In the genomic region with DNA sequence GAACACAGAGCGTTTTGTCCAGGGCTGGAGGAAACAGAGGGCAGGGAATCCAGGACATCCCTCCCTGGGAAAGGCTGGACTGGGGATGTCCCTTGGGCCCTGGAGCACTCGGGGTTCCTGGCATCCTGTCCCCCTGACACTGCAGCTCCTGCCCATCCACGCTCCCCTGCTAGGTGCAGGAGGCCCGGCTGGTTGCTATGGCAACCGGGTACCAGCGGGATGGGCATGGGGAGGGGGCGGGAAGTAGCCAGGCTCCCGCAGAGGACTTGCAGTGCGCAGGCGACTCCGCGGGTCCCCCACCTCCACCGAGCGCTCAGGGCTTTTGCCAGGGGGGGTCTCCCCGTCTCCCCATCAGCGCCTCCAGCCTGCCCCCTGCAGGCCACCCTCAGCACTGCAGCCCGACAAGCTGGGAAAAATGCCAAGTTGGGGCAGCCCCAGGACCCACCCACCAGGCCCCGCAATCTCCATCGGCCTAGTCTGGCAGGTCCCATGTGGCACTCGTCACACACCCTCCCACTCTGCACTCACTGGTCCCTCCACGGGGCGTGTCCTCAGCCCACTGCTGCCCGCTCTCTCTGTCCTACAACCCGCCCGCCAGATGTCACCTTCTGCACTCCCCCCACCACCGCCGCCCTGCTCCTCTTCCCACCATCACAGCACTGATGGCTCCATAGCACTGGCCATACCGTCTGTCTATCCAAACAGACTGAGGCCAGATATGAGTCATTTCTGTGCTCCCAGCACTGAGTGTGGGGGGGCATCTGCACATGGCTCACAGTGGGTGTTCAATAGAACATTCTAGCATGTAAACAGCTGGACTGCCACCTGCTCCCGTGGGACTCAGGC, we compare ENCODE assay signal across 9 cellular contexts. TPM values are rescaled to one million over a fixed set of nuclear protein-coding genes. Genes with fewer than 3 reads are reported as not detected.
A peak's percentile ranks its signal among the peaks of the same experiment; 100 is the strongest.
DNase-seq lines count a peak whose midpoint lies in the region; ATAC-seq and TF ChIP-seq lines count a peak whose summit lies in the region.
"Had no signal": no experiment of that assay in that cellular context is flagged by ENCODE, and none has a peak within 500 bp of the region (broad histone marks: within the 10 kb centered on the region; RNA-seq: fewer than 3 reads in every experiment).

No MANE protein-coding gene starts in this region.

- peak; percentile 26 for DNase-seq in NCI-H1436 (lab: John Stamatoyannopoulos, UW)
- no peak for DNase-seq in NCI-H1436 treated with DMSO at 0.1 percent for 48 hours (lab: John Stamatoyannopoulos, UW)
- peak; percentile 46 for DNase-seq in PC-3
- DNase-seq in left lung = peak; percentile 32 to 76
- peak; percentile 43 for DNase-seq in stromal cell of bone marrow (ENCODE audit: low read depth)
- no peak for DNase-seq in NCI-H82 (lab: John Stamatoyannopoulos, UW)

- H4K20me1 ChIP-seq in PC-3 (ENCODE audit: low read length) = no peaks in the 10 kb centered on the region

- H3K9ac ChIP-seq in PC-3 (ENCODE audit: low read length) = no peak overlapping the region

- H2AFZ ChIP-seq in PC-3 (ENCODE audit: low read length) = no peak overlapping the region

- H3K4me1 ChIP-seq in PC-3 (ENCODE audit: insufficient read depth, low read length) (peaks cover 19% of the 10 kb centered on the region), left lung (peaks cover 0 to 30% of the 10 kb centered on the region in 2 donors)

- intact Hi-C loops in PC-3 (cut with micrococcal nuclease) (no loop called here), left lung (cut with DNase I) (no loop called here)

- peak overlapping the region in 4 of 5 experiments; percentile 39 to 65 (median 40) for H3K4me3 Mint-ChIP-seq in brain
- H3K4me3 Mint-ChIP-seq: CD4-positive, CD25-positive, alpha-beta regulatory T cell had no signal

- no peaks in the 10 kb centered on the region for H3K9me2 ChIP-seq in PC-3 (replicated peaks; ENCODE audit: low read length)

- no peak overlapping the region for H3K4me3 ChIP-seq in PC-3 (ENCODE audit: low read length)
- no peak overlapping the region for H3K4me3 ChIP-seq in left lung

- no peaks in the 10 kb centered on the region for H3K79me2 ChIP-seq in PC-3 (ENCODE audit: low read length)

- BruUV-seq in PC-3 (replicated peaks; lab: Mats Ljungman, UMichigan) = no TSS peak

- H3K9me3 ChIP-seq in PC-3 (ENCODE audit: low read length) = no peaks in the 10 kb centered on the region
- H3K9me3 ChIP-seq in left lung = no peaks in the 10 kb centered on the region

- H3F3A ChIP-seq in PC-3 (ENCODE audit: low read length, unreplicated experiment) = no peaks in the 10 kb centered on the region

- H3K27me3 ChIP-seq in PC-3 (ENCODE audit: low read length) (no peaks in the 10 kb centered on the region), left lung (no peaks in the 10 kb centered on the region)

- H3K27me3 Mint-ChIP-seq in brain = no peaks in the 10 kb centered on the region
- H3K27me3 Mint-ChIP-seq: CD4-positive, CD25-positive, alpha-beta regulatory T cell had no signal

- POLR2A ChIA-PET in PC-3 (lab: Charles Lee; ENCODE audit: unreplicated experiment) = no interaction called here

- CTCF ChIA-PET in PC-3 (lab: Charles Lee) = no interaction called here

- peaks cover 34% of the 10 kb centered on the region for H3K36me3 Mint-ChIP-seq in brain

- H3K27ac ChIP-seq in PC-3 (ENCODE audit: low read length) (peak overlapping the region; percentile 72), left lung (no peak overlapping the region)

- ATAC-seq in PC-3 = peak; percentile 71
- no peak for ATAC-seq in left lung
- ATAC-seq in GM21381 (IDR thresholded peaks at IDR 0.05; ENCODE audit: unreplicated experiment) = no peak

- H3K4me2 ChIP-seq in PC-3 (ENCODE audit: low read length) = no peak overlapping the region

- H3K9me3 Mint-ChIP-seq in brain = no peaks in the 10 kb centered on the region
- H3K9me3 Mint-ChIP-seq: CD4-positive, CD25-positive, alpha-beta regulatory T cell had no signal

- peak overlapping the region; percentile 79 to 96 (median 88) for H3K27ac Mint-ChIP-seq in brain

- TF ChIP-seq CTCF in PC-3 (conservative IDR thresholded peaks at IDR 0.05; ENCODE audit: low read depth, low read length) (peak; percentile 67), brain (conservative IDR thresholded peaks at IDR 0.05) (peak in 1 of 2 experiments; percentile 83), left lung (IDR thresholded peaks at IDR 0.05) (peak; percentile 30 to 57)

- H3K36me3 ChIP-seq in PC-3 (ENCODE audit: low read depth, low read length) (no peaks in the 10 kb centered on the region), left lung (peaks cover 0 to 52% of the 10 kb centered on the region in 2 donors)

- H3K4me1 Mint-ChIP-seq in brain = peaks cover 58% of the 10 kb centered on the region

RNA-seq across cellular contexts. Expression of a gene that starts 31.5 kb away (rescaled TPM):
- total RNA-seq in PC-3 (2014; rRNA removed) (29.8 and 39.2 TPM in 2 replicates), left lung (10 to 100 TPM; 58.9 to 78.8 TPM)
- 135 TPM for polyA plus RNA-seq in brain (ENCODE audit: insufficient read depth, low read depth, low replicate concordance)

RNA-seq across cellular contexts. Expression of a gene that starts 45.5 kb away (rescaled TPM):
- 65.0 and 69.9 TPM in 2 replicates for total RNA-seq in PC-3 (2014; rRNA removed)
- polyA plus RNA-seq in brain (ENCODE audit: insufficient read depth, low read depth, low replicate concordance) = 20.4 TPM
- total RNA-seq in left lung = 10 to 100 TPM; 54.7 to 70.0 TPM

Comparison
In these comparisons a context has a peak if more than half of its experiments do, and no peak if none do; other contexts are left out.
1. DNase-seq: peak in NCI-H1436 (single experiment), PC-3 (single experiment), left lung (2 of 2) and stromal cell of bone marrow (single experiment); none in NCI-H1436 treated with DMSO at 0.1 percent for 48 hours (single experiment) and NCI-H82 (single experiment).